Comparison of ENCODE assay signal across 11 cellular contexts in the genomic region with DNA sequence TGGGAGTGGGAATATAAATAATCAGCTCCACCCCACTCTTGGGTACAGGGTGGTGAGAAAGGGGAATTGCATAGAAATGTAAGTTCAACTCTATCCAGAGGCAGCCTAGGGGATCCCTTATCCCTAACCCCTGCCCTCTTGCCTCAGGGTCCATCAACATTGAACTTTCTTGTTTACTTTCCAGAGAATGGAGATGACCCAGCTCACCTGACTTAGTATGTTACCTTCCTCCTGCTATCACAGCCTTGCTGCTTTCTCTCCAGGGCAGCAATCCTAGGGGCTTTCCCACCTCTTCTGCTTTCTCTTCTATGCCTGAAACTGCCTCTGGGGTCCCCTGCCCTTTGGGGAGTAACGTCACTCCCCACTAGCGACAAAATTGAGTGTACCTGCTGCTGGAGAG. TPM values are rescaled to one million over a fixed set of nuclear protein-coding genes. Genes with fewer than 3 reads are reported as not detected.
A peak's percentile ranks its signal among the peaks of the same experiment; 100 is the strongest.
DNase-seq lines count a peak whose midpoint lies in the region; ATAC-seq, FAIRE-seq and TF ChIP-seq lines count a peak whose summit lies in the region.
"Had no signal": no experiment of that assay in that cellular context is flagged by ENCODE, and none has a peak within 500 bp of the region (broad histone marks: within the 10 kb centered on the region; RNA-seq: fewer than 3 reads in every experiment).

No MANE protein-coding gene starts in this region.

- no peaks in the 10 kb centered on the region for H3K36me3 Mint-ChIP-seq in CD8-positive, alpha-beta T cell
- no peaks in the 10 kb centered on the region for H3K36me3 Mint-ChIP-seq in WTC11

- H3K4me1 ChIP-seq in CD8-positive, alpha-beta T cell (ENCODE audit: insufficient read depth, low read length): peaks cover 13% of the 10 kb centered on the region
- H3K4me1 ChIP-seq in Karpas-422 (ENCODE audit: low read length): peaks cover 12% of the 10 kb centered on the region

- peaks cover 3% of the 10 kb centered on the region for H3K27me3 Mint-ChIP-seq in CD8-positive, alpha-beta T cell (ENCODE audit: low read depth)
- no peaks in the 10 kb centered on the region for H3K27me3 Mint-ChIP-seq in WTC11 (ENCODE audit: low read depth)

- no peaks in the 10 kb centered on the region for H3K9me3 Mint-ChIP-seq in CD8-positive, alpha-beta T cell
- no peaks in the 10 kb centered on the region for H3K9me3 Mint-ChIP-seq in WTC11
- H3K9me3 Mint-ChIP-seq: activated CD4-positive, alpha-beta T cell treated with anti-CD3 and anti-CD28 coated beads, Interleukin-2, amount 10 ng/mL, durations not matched to agents 24 days and 14 days had no signal

- peak overlapping the region; percentile 37 for H3K27ac Mint-ChIP-seq in CD8-positive, alpha-beta T cell
- no peak overlapping the region for H3K27ac Mint-ChIP-seq in WTC11
- H3K27ac Mint-ChIP-seq: activated CD4-positive, alpha-beta T cell treated with anti-CD3 and anti-CD28 coated beads, Interleukin-2, amount 10 ng/mL, durations not matched to agents 24 days and 14 days had no signal

- no peak overlapping the region for H3K27ac ChIP-seq in CD8-positive, alpha-beta T cell (ENCODE audit: low read depth, low read length)
- H3K27ac ChIP-seq in skin epidermis (peak overlapping the region in 17 of 21 experiments; percentile 16 to 97 (median 89)), Karpas-422 (ENCODE audit: low read length) (no peak overlapping the region)

- no peaks in the 10 kb centered on the region for H4K20me1 ChIP-seq in Karpas-422 (ENCODE audit: insufficient read depth, low read depth, low read length)

- H3K4me2 ChIP-seq in Karpas-422 (ENCODE audit: low read depth, low read length, poor library complexity, severe bottlenecking): no peak overlapping the region

- no peak for ATAC-seq in CD8-positive, alpha-beta T cell
- ATAC-seq in WTC11 (no peak), left lobe of liver (peak; percentile 40), HG03095 (IDR thresholded peaks at IDR 0.05; ENCODE audit: unreplicated experiment) (no peak)
- ATAC-seq: Panc1 had no signal

- no peak for TF ChIP-seq CTCF in CD8-positive, alpha-beta T cell (IDR thresholded peaks at IDR 0.05)
- no peak for TF ChIP-seq CTCF in WTC11 (IDR thresholded peaks at IDR 0.05)

- no peaks in the 10 kb centered on the region for H3K27me3 ChIP-seq in CD8-positive, alpha-beta T cell (ENCODE audit: insufficient read depth, low read length)
- H3K27me3 ChIP-seq in Karpas-422 (ENCODE audit: low read length): no peaks in the 10 kb centered on the region

- DNase-seq in CD8-positive, alpha-beta T cell: no peak
- no peak for DNase-seq in WTC11 (ENCODE audit: low spot score)
- peak; percentile 78 for DNase-seq in left lobe of liver (ENCODE audit: low spot score)
- no peak for DNase-seq in T-helper 1 cell
- DNase-seq in GM12891 (ENCODE audit: insufficient read length, low spot score): no peak
- DNase-seq in Karpas-422: no peak
- DNase-seq: activated CD4-positive, alpha-beta T cell treated with anti-CD3 and anti-CD28 coated beads, Interleukin-2, amount 10 ng/mL, durations not matched to agents 24 days and 14 days; NCI-H187 treated with DMSO at 0.1 percent for 48 hours had no signal

- no peak overlapping the region for H3K4me3 ChIP-seq in CD8-positive, alpha-beta T cell (ENCODE audit: low read depth, low read length)
- H3K4me3 ChIP-seq in skin epidermis (peak overlapping the region in 4 of 7 experiments; percentile 25 to 82 (median 54)), Karpas-422 (ENCODE audit: low read length) (no peak overlapping the region)

- H3K9me3 ChIP-seq in CD8-positive, alpha-beta T cell (ENCODE audit: low read length): no peaks in the 10 kb centered on the region
- no peaks in the 10 kb centered on the region for H3K9me3 ChIP-seq in Karpas-422 (ENCODE audit: low read length)

- H2AFZ ChIP-seq in Karpas-422 (ENCODE audit: low read length): no peak overlapping the region

- intact Hi-C loops in CD8-positive, alpha-beta T cell (cut with DNase I, micrococcal nuclease): no loop called here

- CTCF ChIA-PET in CD8-positive, alpha-beta T cell (lab: Charles Lee): interaction anchor here (10.3 to 14.6 kb wide), 2 partner anchors 41 to 53 kb away, joined by 154 to 224 read pairs; no protein-coding TSS in a partner anchor
- CTCF ChIA-PET in WTC11 (lab: Charles Lee): interaction anchor here (1.1 to 5.9 kb wide), 4 partner anchors 19 to 94 kb away, joined by 4 to 112 read pairs (median 6); no protein-coding TSS in a partner anchor

- H3K9me2 ChIP-seq in Karpas-422 (replicated peaks; ENCODE audit: insufficient read depth, low read length): no peaks in the 10 kb centered on the region

- no peak for TF ChIP-seq POLR2A in GM12891 (IDR thresholded peaks at IDR 0.05; ENCODE audit: low read depth, low read length)

- no peaks in the 10 kb centered on the region for H3K36me3 ChIP-seq in CD8-positive, alpha-beta T cell (ENCODE audit: insufficient read depth, low read length)
- H3K36me3 ChIP-seq in Karpas-422 (ENCODE audit: insufficient read depth, low read length): no peaks in the 10 kb centered on the region

- H3K4me1 Mint-ChIP-seq in CD8-positive, alpha-beta T cell (ENCODE audit: low read depth): peaks cover 15% of the 10 kb centered on the region
- peaks cover 74% of the 10 kb centered on the region for H3K4me1 Mint-ChIP-seq in WTC11

- FAIRE-seq in GM12891 (lab: Jason Lieb, UNC): no peak

- no peak overlapping the region for H3K9ac ChIP-seq in Karpas-422 (ENCODE audit: low read length)

- POLR2A ChIA-PET in CD8-positive, alpha-beta T cell (lab: Charles Lee): interaction anchor here (0.8 kb wide), 1 partner anchor 1345 kb away, joined by 3 read pairs; no protein-coding TSS in a partner anchor
- POLR2A ChIA-PET in WTC11 (lab: Charles Lee): no interaction called here

- no peak overlapping the region for H3K4me3 Mint-ChIP-seq in CD8-positive, alpha-beta T cell
- H3K4me3 Mint-ChIP-seq in WTC11: peak overlapping the region; percentile 85
- H3K4me3 Mint-ChIP-seq: activated CD4-positive, alpha-beta T cell treated with anti-CD3 and anti-CD28 coated beads, Interleukin-2, amount 10 ng/mL, durations not matched to agents 24 days and 14 days had no signal

- H3K79me2 ChIP-seq in Karpas-422 (ENCODE audit: low read length): no peaks in the 10 kb centered on the region

TF ChIP-seq in WTC11, 78 proteins besides CTCF, POLR2A, EP300 and RAD21:
- peak; percentile 47; the same call in 1 of the 2 replicates for TF ChIP-seq GABPB1 (CRISPR knock-in tag; IDR thresholded peaks at IDR 0.05)
- no peak for TF ChIP-seq FOXJ3 (CRISPR knock-in tag; IDR thresholded peaks at IDR 0.05; ENCODE audit: borderline replicate concordance)
- no peak for TF ChIP-seq OVOL2 (CRISPR knock-in tag; IDR thresholded peaks at IDR 0.05; ENCODE audit: borderline replicate concordance)

TF ChIP-seq in GM12891, 5 proteins besides CTCF, POLR2A, EP300 and RAD21:
- no peak for TF ChIP-seq TAF1 (IDR thresholded peaks at IDR 0.05; ENCODE audit: low read depth, low read length)

RNA-seq across cellular contexts. Expression of gene LRP1, which starts 2.7 kb away (rescaled TPM):
- total RNA-seq in CD8-positive, alpha-beta T cell: 1 to 10 TPM; 3.6 to 4.0 TPM
- total RNA-seq in WTC11 (2021) (107 to 120 TPM (median 112 TPM) in 3 replicates), left lobe of liver (370 TPM)
- polyA plus RNA-seq in GM12891 (2012; ENCODE audit: low read depth, missing spikeins): 0.47 TPM
- total RNA-seq in Karpas-422 (2014; rRNA removed; shearing (Covaris generic); ENCODE audit: low replicate concordance): 0.56 and 3.1 TPM in 2 replicates

RNA-seq across cellular contexts. Expression of gene LRP1-AS, which starts 16.5 kb away (rescaled TPM):
- total RNA-seq in CD8-positive, alpha-beta T cell: not detected
- total RNA-seq in WTC11 (2021): not detected in 3 replicates
- total RNA-seq in left lobe of liver: not detected
- not detected for polyA plus RNA-seq in GM12891 (2012; ENCODE audit: low read depth, missing spikeins)
- total RNA-seq in Karpas-422 (2014; rRNA removed; shearing (Covaris generic); ENCODE audit: low replicate concordance): not detected in 2 replicates
- total RNA-seq: activated CD4-positive, alpha-beta T cell treated with anti-CD3 and anti-CD28 coated beads, Interleukin-2, amount 10 ng/mL, durations not matched to agents 24 days and 14 days had no signal

RNA-seq across cellular contexts. Expression of gene STAT6, which starts 19.8 kb away (rescaled TPM):
- total RNA-seq in CD8-positive, alpha-beta T cell: 100 to 1,000 TPM; 116 to 127 TPM
- total RNA-seq in WTC11 (2021) (47.0 to 50.0 TPM (median 48.9 TPM) in 3 replicates), left lobe of liver (97.6 TPM)
- polyA plus RNA-seq in GM12891 (2012; ENCODE audit: low read depth, missing spikeins): 99.5 TPM
- 116 and 140 TPM in 2 replicates for total RNA-seq in Karpas-422 (2014; rRNA removed; shearing (Covaris generic); ENCODE audit: low replicate concordance)

RNA-seq across cellular contexts. Expression of gene NAB2, which starts 42.0 kb away (rescaled TPM):
- total RNA-seq in CD8-positive, alpha-beta T cell: 1 to 10 TPM; 5.9 to 6.7 TPM
- total RNA-seq in WTC11 (2021) (16.5 to 20.5 TPM (median 17.2 TPM) in 3 replicates), left lobe of liver (12.9 TPM)
- polyA plus RNA-seq in GM12891 (2012; ENCODE audit: low read depth, missing spikeins): 13.1 TPM
- 19.4 and 38.0 TPM in 2 replicates for total RNA-seq in Karpas-422 (2014; rRNA removed; shearing (Covaris generic); ENCODE audit: low replicate concordance)

RNA-seq across cellular contexts. Expression of gene NEMP1, which starts 52.4 kb away (rescaled TPM):
- 1 to 10 TPM; 4.3 to 7.4 TPM for total RNA-seq in CD8-positive, alpha-beta T cell
- total RNA-seq in WTC11 (2021) (38.3 to 41.9 TPM (median 39.6 TPM) in 3 replicates), left lobe of liver (5.3 TPM)
- 8.8 TPM for polyA plus RNA-seq in GM12891 (2012; ENCODE audit: low read depth, missing spikeins)
- total RNA-seq in Karpas-422 (2014; rRNA removed; shearing (Covaris generic); ENCODE audit: low replicate concordance): 34.2 and 59.6 TPM in 2 replicates

Comparison
In these comparisons a context has a peak if more than half of its experiments do, and no peak if none do; other contexts are left out.
1. H3K27ac ChIP-seq: peak in skin epidermis (17 of 21); none in CD8-positive, alpha-beta T cell (single experiment) and Karpas-422 (single experiment).
2. H3K4me3 ChIP-seq: peak in skin epidermis (4 of 7); none in CD8-positive, alpha-beta T cell (single experiment) and Karpas-422 (single experiment).
3. RNA of gene LRP1, which starts 2.7 kb away (total RNA-seq): 370 TPM in left lobe of liver (single experiment) and 107 to 120 TPM in WTC11; 3.6 to 4.0 TPM in CD8-positive, alpha-beta T cell and 0.56 to 3.1 TPM in Karpas-422; every median in the first group is over 10 times any median in the second.